ENCODE assay signal across 1 cellular context in the genomic region with DNA sequence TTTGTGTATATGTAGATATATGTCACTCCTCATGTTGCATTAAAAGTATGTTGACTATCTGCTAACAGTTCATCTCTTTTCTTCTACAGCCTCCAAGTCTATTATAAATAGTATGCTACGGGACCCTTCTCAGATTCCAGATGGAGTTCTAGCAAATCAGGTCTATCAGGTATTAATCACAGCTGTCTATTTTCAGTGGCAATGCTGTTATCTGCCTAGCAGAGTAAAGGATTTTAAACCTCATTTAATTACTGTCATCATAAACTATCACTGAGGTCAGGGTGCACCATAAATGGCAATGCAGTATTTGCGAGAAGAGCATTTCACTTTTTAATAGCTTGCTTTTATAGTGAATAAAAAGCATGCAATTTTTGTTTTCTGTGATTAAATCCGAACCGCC.
TF ChIP-seq lines count a peak whose summit lies in the region.

No MANE protein-coding gene starts in this region.

TF ChIP-seq in SK-N-SH, 30 proteins besides CTCF, POLR2A, EP300 and RAD21 (continued from another document):
- TF ChIP-seq, protein P1, sequence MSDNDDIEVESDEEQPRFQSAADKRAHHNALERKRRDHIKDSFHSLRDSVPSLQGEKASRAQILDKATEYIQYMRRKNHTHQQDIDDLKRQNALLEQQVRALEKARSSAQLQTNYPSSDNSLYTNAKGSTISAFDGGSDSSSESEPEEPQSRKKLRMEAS (IDR thresholded peaks at IDR 0.05; ENCODE audit: low read depth) = no peak
- no peak for TF ChIP-seq EZH2phosphoT487 (IDR thresholded peaks at IDR 0.05; ENCODE audit: borderline replicate concordance, low read depth)
